ENCODE assay signal across 9 cellular contexts in genomic region chr12:57090456-57090855, GRCh38. TPM values are rescaled to one million over a fixed set of nuclear protein-coding genes. Genes with fewer than 3 reads are reported as not detected.
A peak's percentile ranks its signal among the peaks of the same experiment; 100 is the strongest.
DNase-seq lines count a peak whose midpoint lies in the region; ATAC-seq and TF ChIP-seq lines count a peak whose summit lies in the region.
"Had no signal": no experiment of that assay in that cellular context is flagged by ENCODE, and none has a peak within 500 bp of the region (broad histone marks: within the 10 kb centered on the region; RNA-seq: fewer than 3 reads in every experiment).

No MANE protein-coding gene starts in this region.

- no peak for DNase-seq in natural killer cell
- DNase-seq in natural killer cell treated with Interleukin-12 subunit alpha and Interleukin-12 subunit beta and Interleukin-15 and Interleukin-18, amount 100 ng/mL, for 72 hours (ENCODE audit: low spot score), result no peak
- no peak for DNase-seq in cardiac fibroblast (ENCODE audit: low read depth in 2 of 2)
- no peak for DNase-seq in uterus
- no peak for DNase-seq in activated effector memory CD4-positive, alpha-beta T cell treated with anti-CD3 and anti-CD28 coated beads, Interleukin-2, amount 50 U/mL, for 16 hours

- intact Hi-C loops in natural killer cell (cut with micrococcal nuclease), result no loop called here
- intact Hi-C loops in uterus (cut with DNase I; ENCODE audit: low total_unique reads), result no loop called here

- no peaks in the 10 kb centered on the region for H3K27me3 ChIP-seq in uterus

- H3K27ac ChIP-seq in mesodermal cell (ENCODE audit: low read depth, low read length, severe bottlenecking) (no peak overlapping the region), uterus (peak overlapping the region; percentile 96 to 99)

- TF ChIP-seq CTCF in natural killer cell (IDR thresholded peaks at IDR 0.05) (no peak), cardiac fibroblast (IDR thresholded peaks at IDR 0.05; ENCODE audit: low read depth, low read length) (no peak), uterus (IDR thresholded peaks at IDR 0.05) (no peak)

- TF ChIP-seq POLR2A in uterus (IDR thresholded peaks at IDR 0.05), result no peak

- ATAC-seq in natural killer cell (no peak), HG02759 (IDR thresholded peaks at IDR 0.05; ENCODE audit: unreplicated experiment) (no peak), GM21390 (IDR thresholded peaks at IDR 0.05; ENCODE audit: unreplicated experiment) (no peak)
- no peak for ATAC-seq in natural killer cell treated with Interleukin-12 subunit alpha and Interleukin-12 subunit beta and Interleukin-15 and Interleukin-18, amount 100 ng/mL, for 72 hours

- peak overlapping the region; percentile 37 for H3K4me3 Mint-ChIP-seq in natural killer cell
- no peak overlapping the region for H3K4me3 Mint-ChIP-seq in natural killer cell treated with Interleukin-12 subunit alpha and Interleukin-12 subunit beta and Interleukin-15 and Interleukin-18, amount 100 ng/mL, for 72 hours

- H3K4me1 Mint-ChIP-seq in natural killer cell, result peaks cover 28 to 45% of the 10 kb centered on the region in 2 donors
- peaks cover 49 to 53% of the 10 kb centered on the region in 2 donors for H3K4me1 Mint-ChIP-seq in natural killer cell treated with Interleukin-12 subunit alpha and Interleukin-12 subunit beta and Interleukin-15 and Interleukin-18, amount 100 ng/mL, for 72 hours (ENCODE audit: low read depth in 2 of 2)

- H3K27ac Mint-ChIP-seq in natural killer cell, result no peak overlapping the region
- no peak overlapping the region for H3K27ac Mint-ChIP-seq in natural killer cell treated with Interleukin-12 subunit alpha and Interleukin-12 subunit beta and Interleukin-15 and Interleukin-18, amount 100 ng/mL, for 72 hours

- H3K36me3 ChIP-seq in mesodermal cell (ENCODE audit: control insufficient read depth, insufficient read depth, low read length) (peaks cover 44% of the 10 kb centered on the region), uterus (no peaks in the 10 kb centered on the region)

- H3K4me3 ChIP-seq in cardiac fibroblast (replicated peaks in 1 of 2; ENCODE audit: low read depth in 2 of 2, low read length in 2 of 2), result peak overlapping the region; percentile 89 to 93
- H3K4me3 ChIP-seq in mesodermal cell (ENCODE audit: extremely low read depth, insufficient read depth, low read length, poor library complexity, severe bottlenecking), result peak overlapping the region; percentile 96
- peak overlapping the region; percentile 73 to 89 for H3K4me3 ChIP-seq in uterus

- no peaks in the 10 kb centered on the region for H3K36me3 Mint-ChIP-seq in natural killer cell
- H3K36me3 Mint-ChIP-seq in natural killer cell treated with Interleukin-12 subunit alpha and Interleukin-12 subunit beta and Interleukin-15 and Interleukin-18, amount 100 ng/mL, for 72 hours, result no peaks in the 10 kb centered on the region

- H3K9me3 Mint-ChIP-seq in natural killer cell, result no peaks in the 10 kb centered on the region
- no peaks in the 10 kb centered on the region for H3K9me3 Mint-ChIP-seq in natural killer cell treated with Interleukin-12 subunit alpha and Interleukin-12 subunit beta and Interleukin-15 and Interleukin-18, amount 100 ng/mL, for 72 hours

- H3K9me3 ChIP-seq in mesodermal cell (ENCODE audit: control insufficient read depth, low read length) (no peaks in the 10 kb centered on the region), uterus (no peaks in the 10 kb centered on the region)

- no peaks in the 10 kb centered on the region for H3K27me3 Mint-ChIP-seq in natural killer cell (ENCODE audit: low read depth in 2 of 2)
- no peaks in the 10 kb centered on the region for H3K27me3 Mint-ChIP-seq in natural killer cell treated with Interleukin-12 subunit alpha and Interleukin-12 subunit beta and Interleukin-15 and Interleukin-18, amount 100 ng/mL, for 72 hours

- WGBS in mesodermal cell (ENCODE audit: insufficient coverage in 2 of 2), 2 experiments, result 73 to 100% methylated on average over 2 to 3 of the region's 6 CpGs

- H3K4me1 ChIP-seq in mesodermal cell (ENCODE audit: control insufficient read depth, insufficient read depth, low read length, poor library complexity, severe bottlenecking) (peaks cover 40% of the 10 kb centered on the region), uterus (peaks cover 22 to 40% of the 10 kb centered on the region in 2 donors)

RNA-seq across cellular contexts. Expression of gene NAB2, which starts 1.5 kb away (rescaled TPM):
- total RNA-seq in natural killer cell, result 1 to 10 TPM; 4.2 to 7.0 (median 5.4) TPM
- total RNA-seq in natural killer cell treated with Interleukin-12 subunit alpha and Interleukin-12 subunit beta and Interleukin-15 and Interleukin-18, amount 100 ng/mL, for 72 hours, result 1 to 10 TPM; 7.7 to 8.0 TPM
- 46.9 TPM for polyA plus RNA-seq in mesodermal cell (2013, experiment 1 of 2)
- polyA plus RNA-seq in mesodermal cell (2013, experiment 2 of 2), result 34.1 TPM
- 10 to 100 TPM in 3 of 4 donors, 1 to 10 TPM in 1; 9.1 to 85.8 (median 33.9) TPM for total RNA-seq in uterus

RNA-seq across cellular contexts. Expression of gene NEMP1, which starts 11.9 kb away (rescaled TPM):
- total RNA-seq in natural killer cell (10 to 100 TPM; 11.1 to 16.7 (median 12.1) TPM), uterus (10 to 100 TPM in 2 of 4 donors, 1 to 10 TPM in 2; 1.5 to 18.0 (median 9.9) TPM)
- total RNA-seq in natural killer cell treated with Interleukin-12 subunit alpha and Interleukin-12 subunit beta and Interleukin-15 and Interleukin-18, amount 100 ng/mL, for 72 hours, result 10 to 100 TPM; 25.5 to 34.1 TPM
- polyA plus RNA-seq in mesodermal cell (2013, experiment 1 of 2), result 21.3 TPM
- polyA plus RNA-seq in mesodermal cell (2013, experiment 2 of 2), result 19.8 TPM

RNA-seq across cellular contexts. Expression of gene STAT6, which starts 20.7 kb away (rescaled TPM):
- total RNA-seq in natural killer cell (100 to 1,000 TPM; 277 to 340 (median 319) TPM), uterus (100 to 1,000 TPM in 2 of 4 donors, 10 to 100 TPM in 2; 62.5 to 242 (median 94.3) TPM)
- total RNA-seq in natural killer cell treated with Interleukin-12 subunit alpha and Interleukin-12 subunit beta and Interleukin-15 and Interleukin-18, amount 100 ng/mL, for 72 hours, result 100 to 1,000 TPM; 158 to 198 TPM
- 52.0 TPM for polyA plus RNA-seq in mesodermal cell (2013, experiment 1 of 2)
- polyA plus RNA-seq in mesodermal cell (2013, experiment 2 of 2), result 49.3 TPM

RNA-seq across cellular contexts. Expression of gene LRP1, which starts 37.8 kb away (rescaled TPM):
- 10 to 100 TPM in 1 of 3 donors, 1 to 10 TPM in 2; 6.7 to 13.1 (median 9.5) TPM for total RNA-seq in natural killer cell
- under 1 TPM; 0.42 to 0.45 TPM for total RNA-seq in natural killer cell treated with Interleukin-12 subunit alpha and Interleukin-12 subunit beta and Interleukin-15 and Interleukin-18, amount 100 ng/mL, for 72 hours
- 90.4 TPM for polyA plus RNA-seq in mesodermal cell (2013, experiment 1 of 2)
- 68.9 TPM for polyA plus RNA-seq in mesodermal cell (2013, experiment 2 of 2)
- total RNA-seq in uterus, result 100 to 1,000 TPM; 164 to 507 (median 318) TPM

RNA-seq across cellular contexts. Expression of gene MYO1A, which starts 40.5 kb away (rescaled TPM):
- total RNA-seq in natural killer cell (1 to 10 TPM in 1 of 3 donors, not detected in 2; 1.1 TPM), uterus (1 to 10 TPM in 1 of 4 donors, under 1 TPM in 1, not detected in 2; 0.59 to 1.3 TPM)
- total RNA-seq in natural killer cell treated with Interleukin-12 subunit alpha and Interleukin-12 subunit beta and Interleukin-15 and Interleukin-18, amount 100 ng/mL, for 72 hours, result 1 to 10 TPM in 1 of 2 donors, under 1 TPM in 1; 0.48 to 2.5 TPM
- polyA plus RNA-seq in mesodermal cell (2013, experiment 1 of 2), result not detected
- not detected for polyA plus RNA-seq in mesodermal cell (2013, experiment 2 of 2)
- total RNA-seq: lung microvascular endothelial cell had no signal
